Comparison of ENCODE assay signal across 22 cellular contexts in the genomic region with DNA sequence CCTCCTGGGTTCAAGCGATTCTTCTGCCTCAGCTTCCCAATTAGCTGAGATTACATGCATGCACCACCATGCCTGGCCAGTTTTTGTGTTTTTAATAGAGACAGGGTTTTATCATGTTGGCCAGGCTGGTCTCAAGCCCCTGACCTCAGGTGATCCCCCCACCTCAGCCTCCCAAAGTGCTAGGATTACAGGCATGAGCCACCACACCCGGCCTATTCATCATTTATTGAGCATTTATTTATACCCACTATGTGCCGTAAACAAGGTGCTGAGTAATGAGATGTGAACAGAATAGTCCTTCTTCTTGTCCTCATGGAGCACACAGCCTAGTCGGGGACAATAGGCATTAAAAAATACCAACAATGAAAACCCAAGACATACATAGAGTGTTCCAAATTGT. TPM values are rescaled to one million over a fixed set of nuclear protein-coding genes. Genes with fewer than 3 reads are reported as not detected.
DNase-seq lines count a peak whose midpoint lies in the region; ATAC-seq and TF ChIP-seq lines count a peak whose summit lies in the region.
"Had no signal": no experiment of that assay in that cellular context is flagged by ENCODE, and none has a peak within 500 bp of the region (broad histone marks: within the 10 kb centered on the region; RNA-seq: fewer than 3 reads in every experiment).

No MANE protein-coding gene starts in this region.

- no peaks in the 10 kb centered on the region for H3K79me1 ChIP-seq in mesenchymal stem cell (replicated peaks; ENCODE audit: low read length, poor library complexity, severe bottlenecking)

- H2BK15ac ChIP-seq in mesenchymal stem cell (ENCODE audit: low read depth, poor library complexity, severe bottlenecking) = no peak overlapping the region

- DNase-seq in left ventricle myocardium inferior (no peak), left cardiac atrium (no peak), left ventricle myocardium superior (peak; percentile 21), psoas muscle (peak in 1 of 2 donors; percentile 17), vagina (ENCODE audit: extremely low spot score in 2 of 2) (no peak), mesenchymal stem cell (no peak), GM13977 (ENCODE audit: low spot score) (no peak), BE2C (no peak)
- DNase-seq: activated CD4-positive, alpha-beta T cell treated with anti-CD3 and anti-CD28 coated beads, Interleukin-2, amount 10 ng/mL, durations not matched to agents 24 days and 14 days; activated CD8-positive, alpha-beta memory T cell treated with anti-CD3 and anti-CD28 coated beads for 24 hours; Calu3; CD4-positive, CD25-positive, alpha-beta regulatory T cell; dermis blood vessel endothelial cell; DMS79; hypothalamus; NCI-H1048; NCI-H774; stimulated activated naive B cell treated with anti-CD40 and anti-IgM and Interleukin-4, amounts not matched to agents 10 μg/mL and 1 μg/mL and 100 μg/mL, for 72 hours had no signal

- H3K4ac ChIP-seq in mesenchymal stem cell (ENCODE audit: low read depth in 1 of 2, low read length in 2 of 2) = no peak overlapping the region

- H3K4me3 ChIP-seq in left ventricle myocardium inferior (no peak overlapping the region), psoas muscle (no peak overlapping the region), vagina (no peak overlapping the region), mesenchymal stem cell (ENCODE audit: insufficient read depth in 1 of 2, low read depth in 1 of 2, low read length in 2 of 2) (no peak overlapping the region), BE2C (ENCODE audit: low read depth, low read length) (no peak overlapping the region)
- H3K4me3 ChIP-seq: A549, neural progenitor cell had no signal

- peaks cover 96% of the 10 kb centered on the region for H3K4me1 ChIP-seq in left ventricle myocardium inferior
- peaks cover 92% of the 10 kb centered on the region for H3K4me1 ChIP-seq in psoas muscle
- peaks cover 83% of the 10 kb centered on the region for H3K4me1 ChIP-seq in vagina
- peaks cover 53% of the 10 kb centered on the region for H3K4me1 ChIP-seq in mesenchymal stem cell (ENCODE audit: control insufficient read depth, insufficient read depth, low read depth, low read length)
- H3K4me1 ChIP-seq in BE2C = no peaks in the 10 kb centered on the region

- H2BK12ac ChIP-seq in mesenchymal stem cell (ENCODE audit: low read length in 2 of 2) = no peak overlapping the region

- in situ Hi-C loops in GM13977 (cut with MboI; ENCODE audit: low pct_unique_long_range_greater_than_20kb, low sequenced_read_pairs, unreplicated experiment) = no loop called here

- no peak overlapping the region for H2AK5ac ChIP-seq in mesenchymal stem cell (ENCODE audit: low read length, severe bottlenecking)

- peak overlapping the region; percentile 95 for H3K27ac ChIP-seq in left ventricle myocardium inferior (replicated peaks)
- H3K27ac ChIP-seq in psoas muscle = peak overlapping the region; percentile 95
- peak overlapping the region; percentile 97 for H3K27ac ChIP-seq in vagina
- no peak overlapping the region for H3K27ac ChIP-seq in mesenchymal stem cell (ENCODE audit: low read length, poor library complexity, severe bottlenecking)
- H3K27ac ChIP-seq: neural progenitor cell had no signal

- no peak overlapping the region for H4K8ac ChIP-seq in mesenchymal stem cell (ENCODE audit: low read length)

- H3K18ac ChIP-seq in mesenchymal stem cell (ENCODE audit: low read depth in 1 of 2, low read length in 2 of 2) = no peak overlapping the region

- no peak overlapping the region for H3K14ac ChIP-seq in mesenchymal stem cell (ENCODE audit: low read length in 2 of 2)

- intact Hi-C loops in left ventricle myocardium inferior (cut with micrococcal nuclease) = no loop called here
- intact Hi-C loops in left cardiac atrium (cut with DNase I) = no loop called here
- intact Hi-C loops in left ventricle myocardium superior (cut with micrococcal nuclease) = no loop called here
- intact Hi-C loops in psoas muscle (cut with DNase I) = no loop called here
- intact Hi-C loops in vagina (cut with DNase I) = no loop called here

- no peak overlapping the region for H3K9ac ChIP-seq in mesenchymal stem cell (ENCODE audit: low read length)
- H3K9ac ChIP-seq: neural progenitor cell had no signal

- no peak for TF ChIP-seq POLR2A in vagina (IDR thresholded peaks at IDR 0.05)

- H3K4me2 ChIP-seq in mesenchymal stem cell (ENCODE audit: low read length, poor library complexity, severe bottlenecking) = no peak overlapping the region
- H3K4me2 ChIP-seq: A549, neural progenitor cell had no signal

- no peak for ATAC-seq in left cardiac atrium
- no peak for ATAC-seq in left ventricle myocardium superior
- no peak for ATAC-seq in psoas muscle
- ATAC-seq: A549; left lobe of liver; stimulated activated naive B cell treated with anti-CD40 and anti-IgM and Interleukin-4, amounts not matched to agents 10 μg/mL and 1 μg/mL and 100 μg/mL, for 72 hours had no signal

- TF ChIP-seq CTCF in left ventricle myocardium inferior (IDR thresholded peaks at IDR 0.05; ENCODE audit: borderline replicate concordance) = no peak
- no peak for TF ChIP-seq CTCF in psoas muscle (IDR thresholded peaks at IDR 0.05)
- no peak for TF ChIP-seq CTCF in vagina (IDR thresholded peaks at IDR 0.05)
- no peak for TF ChIP-seq CTCF in GM13977 (IDR thresholded peaks at IDR 0.05; ENCODE audit: extremely low read depth, insufficient read depth, missing control alignments)
- TF ChIP-seq CTCF in BE2C (IDR thresholded peaks at IDR 0.05; ENCODE audit: low read depth, low read length) = no peak

- H2BK5ac ChIP-seq in mesenchymal stem cell (ENCODE audit: low read depth, low read length, poor library complexity, severe bottlenecking) = no peak overlapping the region

- no peak overlapping the region for H2AFZ ChIP-seq in mesenchymal stem cell (ENCODE audit: low read depth, low read length)
- H2AFZ ChIP-seq: neural progenitor cell had no signal

- no peak overlapping the region for H3K23ac ChIP-seq in mesenchymal stem cell (ENCODE audit: low read length in 2 of 2)

- WGBS in psoas muscle, 3 donors = 66 to 80% (median 72%) methylated on average over 4 of the region's 4 CpGs
- no CpG with 5 or more reads among the region's 4 CpGs for WGBS in mesenchymal stem cell

- H2BK120ac ChIP-seq in mesenchymal stem cell (ENCODE audit: low read depth, low read length) = no peak overlapping the region

- no peaks in the 10 kb centered on the region for H3K9me3 ChIP-seq in left ventricle myocardium inferior (replicated peaks)
- H3K9me3 ChIP-seq in psoas muscle = no peaks in the 10 kb centered on the region
- H3K9me3 ChIP-seq in vagina = no peaks in the 10 kb centered on the region
- no peaks in the 10 kb centered on the region for H3K9me3 ChIP-seq in mesenchymal stem cell (ENCODE audit: control insufficient read depth, low read length)
- no peaks in the 10 kb centered on the region for H3K9me3 ChIP-seq in BE2C
- H3K9me3 ChIP-seq: A549 had no signal

- no peaks in the 10 kb centered on the region for H3K36me3 ChIP-seq in left ventricle myocardium inferior
- peaks cover 0 to 14% of the 10 kb centered on the region in 2 donors for H3K36me3 ChIP-seq in psoas muscle (ENCODE audit: insufficient read depth in 1 of 2, low read depth in 1 of 2)
- no peaks in the 10 kb centered on the region for H3K36me3 ChIP-seq in vagina
- peaks cover 0 to 34% of the 10 kb centered on the region in 2 experiments for H3K36me3 ChIP-seq in mesenchymal stem cell (ENCODE audit: control insufficient read depth in 1 of 2, insufficient read depth in 2 of 2, low read depth in 1 of 2, low read length in 2 of 2)
- peaks cover 6% of the 10 kb centered on the region; the same call in 1 of the 2 replicates for H3K36me3 ChIP-seq in BE2C
- H3K36me3 ChIP-seq: neural progenitor cell had no signal

- H4K91ac ChIP-seq in mesenchymal stem cell (ENCODE audit: low read length) = no peak overlapping the region

- no peaks in the 10 kb centered on the region for H3K27me3 ChIP-seq in left ventricle myocardium inferior (ENCODE audit: low read depth)
- no peaks in the 10 kb centered on the region for H3K27me3 ChIP-seq in psoas muscle (ENCODE audit: insufficient read depth in 3 of 3, low read length in 2 of 3)
- H3K27me3 ChIP-seq in vagina = no peaks in the 10 kb centered on the region
- no peaks in the 10 kb centered on the region for H3K27me3 ChIP-seq in mesenchymal stem cell (ENCODE audit: control insufficient read depth in 1 of 2, insufficient read depth in 1 of 2, low read length in 2 of 2)
- H3K27me3 ChIP-seq in BE2C = no peaks in the 10 kb centered on the region
- H3K27me3 ChIP-seq: neural progenitor cell had no signal

RNA-seq across cellular contexts. Expression of a gene that starts 25.6 kb away (rescaled TPM):
- total RNA-seq in left ventricle myocardium inferior = 111 TPM
- total RNA-seq in left cardiac atrium = 100 to 1,000 TPM; 160 to 333 TPM
- 131 TPM for total RNA-seq in left ventricle myocardium superior
- total RNA-seq in psoas muscle = 100 to 1,000 TPM in 1 of 4 donors, 10 to 100 TPM in 3; 79.9 to 127 (median 89.2) TPM
- polyA plus RNA-seq in psoas muscle = 10 to 100 TPM; 38.3 to 45.2 (median 43.0) TPM
- 513 TPM for total RNA-seq in vagina
- polyA plus RNA-seq in mesenchymal stem cell (2013, experiment 1 of 2) = 259 TPM
- polyA plus RNA-seq in mesenchymal stem cell (2013, experiment 2 of 2) = 250 TPM
- polyA plus RNA-seq in BE2C (2012; ENCODE audit: insufficient read depth, insufficient read length, low read depth) = 179 TPM

RNA-seq across cellular contexts. Expression of a gene that starts 54.0 kb away (rescaled TPM):
- total RNA-seq in left ventricle myocardium inferior (598 TPM), left cardiac atrium (100 to 1,000 TPM; 515 to 563 TPM), left ventricle myocardium superior (674 TPM), psoas muscle (100 to 1,000 TPM; 367 to 549 (median 436) TPM), vagina (349 TPM)
- 100 to 1,000 TPM; 422 to 984 (median 637) TPM for polyA plus RNA-seq in psoas muscle
- 221 TPM for polyA plus RNA-seq in mesenchymal stem cell (2013, experiment 1 of 2)
- 218 TPM for polyA plus RNA-seq in mesenchymal stem cell (2013, experiment 2 of 2)
- 581 TPM for polyA plus RNA-seq in BE2C (2012; ENCODE audit: insufficient read depth, insufficient read length, low read depth)

RNA-seq across cellular contexts. Expression of a gene that starts 55.3 kb away (rescaled TPM):
- 1.6 TPM for total RNA-seq in left ventricle myocardium inferior
- total RNA-seq in left cardiac atrium = 1 to 10 TPM; 3.1 TPM
- total RNA-seq in left ventricle myocardium superior = 1.8 TPM
- 1 to 10 TPM in 3 of 4 donors, under 1 TPM in 1; 0.67 to 1.4 (median 1.2) TPM for total RNA-seq in psoas muscle
- polyA plus RNA-seq in psoas muscle = under 1 TPM; 0.36 to 0.68 (median 0.64) TPM
- 47.9 TPM for total RNA-seq in vagina
- polyA plus RNA-seq in mesenchymal stem cell (2013, experiment 1 of 2) = 0.14 TPM
- 0.08 TPM for polyA plus RNA-seq in mesenchymal stem cell (2013, experiment 2 of 2)
- 10.0 TPM for polyA plus RNA-seq in BE2C (2012; ENCODE audit: insufficient read depth, insufficient read length, low read depth)
- total RNA-seq: Calu3, dermis blood vessel endothelial cell, RPMI7951 had no signal

Comparison
In these comparisons a context has a peak if more than half of its experiments do, and no peak if none do; other contexts are left out.
1. RNA of a gene that starts 55.3 kb away (total RNA-seq): 47.9 TPM in vagina (single experiment); 3.1 TPM in left cardiac atrium, 1.8 TPM in left ventricle myocardium superior (single experiment), 1.6 TPM in left ventricle myocardium inferior (single experiment) and 0.67 to 1.4 TPM in psoas muscle; every median in the first group is over 10 times any median in the second.